ENCODE assay signal across 1 cellular context in the genomic region with DNA sequence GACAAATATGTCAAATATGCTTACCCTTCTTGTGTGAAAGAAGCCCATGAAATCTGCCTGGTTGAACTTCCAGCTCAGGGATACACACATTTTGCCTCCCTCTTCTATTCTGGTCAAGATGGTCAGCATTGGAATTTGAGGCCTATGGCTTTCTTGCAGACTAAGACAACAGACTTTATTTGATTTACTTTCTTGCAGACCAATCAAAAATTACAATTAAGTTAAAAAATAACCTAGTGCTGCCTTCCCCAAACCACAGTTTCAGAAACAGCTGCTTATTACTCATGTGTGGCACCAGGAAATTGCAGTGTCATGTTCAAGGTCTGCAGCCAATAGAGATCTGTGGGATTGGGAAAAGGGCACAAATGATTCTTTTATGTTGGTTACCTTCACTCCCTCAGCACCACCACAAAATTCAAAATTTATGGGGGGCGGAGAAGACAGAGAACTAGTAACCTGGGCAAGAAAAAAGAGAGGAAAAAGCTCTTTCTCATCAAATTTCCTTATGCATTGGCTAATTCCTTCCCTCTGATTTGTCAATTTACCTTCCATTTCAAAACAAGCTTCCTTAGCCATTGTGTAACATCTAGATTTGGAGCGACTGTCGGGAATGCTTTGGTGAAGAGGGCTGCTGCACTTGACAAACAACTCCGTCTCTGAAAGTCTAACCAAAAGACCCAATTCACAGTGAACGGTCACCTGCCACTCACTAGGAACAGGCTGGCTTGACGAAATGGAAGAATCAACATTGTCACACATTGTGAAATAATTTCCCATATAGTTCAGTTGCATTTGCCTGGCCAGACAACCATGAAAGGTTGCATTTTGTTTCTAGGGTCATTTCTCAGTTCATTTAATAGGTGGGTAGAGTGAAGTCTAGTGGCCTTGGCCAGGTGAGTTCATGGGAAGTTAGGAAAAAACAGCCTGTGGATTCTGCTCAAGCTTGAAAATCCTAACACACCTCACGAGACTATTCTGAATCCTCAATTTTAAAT.
TF ChIP-seq lines count a peak whose summit lies in the region.

No MANE protein-coding gene starts in this region.

TF ChIP-seq in HepG2, 621 proteins besides CTCF, POLR2A, EP300 and RAD21 (continued from another document):
- TF ChIP-seq ZNF788 (CRISPR knock-in tag; IDR thresholded peaks at IDR 0.05; ENCODE audit: borderline replicate concordance) (peak; percentile 82; the same call in 1 of the 2 replicates), FOSL2 (CRISPR knock-in tag; IDR thresholded peaks at IDR 0.05) (peak; percentile 91), MTF2 (CRISPR knock-in tag; IDR thresholded peaks at IDR 0.05; ENCODE audit: borderline replicate concordance) (0 out of 2 replicates have a peak, but pooled peaks have one; percentile 58), SRSF4 (IDR thresholded peaks at IDR 0.05; ENCODE audit: low read depth, low read length, poor library complexity, severe bottlenecking) (no peak), CREM (IDR thresholded peaks at IDR 0.05) (peak; percentile 95), CREM (CRISPR knock-in tag; IDR thresholded peaks at IDR 0.05) (no peak), STAG1 (CRISPR knock-in tag; IDR thresholded peaks at IDR 0.05) (peak; percentile 21), NFE2L2 (IDR thresholded peaks at IDR 0.05; ENCODE audit: low read length) (peak; percentile 97), KLF9 (CRISPR knock-in tag; IDR thresholded peaks at IDR 0.05; ENCODE audit: low read depth) (0 out of 2 replicates have a peak, but pooled peaks have one; percentile 51), PAX8 (CRISPR knock-in tag; IDR thresholded peaks at IDR 0.05; ENCODE audit: borderline replicate concordance) (no peak), MED1 (CRISPR knock-in tag; IDR thresholded peaks at IDR 0.05) (peak; percentile 95), SNAPC2 (CRISPR knock-in tag; IDR thresholded peaks at IDR 0.05) (peak; percentile 90; the same call in 1 of the 2 replicates), ZNF891 (CRISPR knock-in tag; IDR thresholded peaks at IDR 0.05) (no peak), GPN1 (CRISPR knock-in tag; IDR thresholded peaks at IDR 0.05; ENCODE audit: borderline replicate concordance) (no peak), ZNF747 (CRISPR knock-in tag; IDR thresholded peaks at IDR 0.05; ENCODE audit: borderline replicate concordance) (peak; percentile 73; the same call in 1 of the 2 replicates), GLI4 (CRISPR knock-in tag; IDR thresholded peaks at IDR 0.05; ENCODE audit: borderline replicate concordance) (no peak; the same call in 1 of the 2 replicates), FIP1L1 (IDR thresholded peaks at IDR 0.05; ENCODE audit: borderline replicate concordance, insufficient read depth, low read depth, low read length) (no peak), ZNF138 (CRISPR knock-in tag; IDR thresholded peaks at IDR 0.05; ENCODE audit: low read depth) (no peak), ZNF451 (CRISPR knock-in tag; IDR thresholded peaks at IDR 0.05) (0 out of 2 replicates have a peak, but pooled peaks have one; percentile 42)
- TF ChIP-seq, protein P1, sequence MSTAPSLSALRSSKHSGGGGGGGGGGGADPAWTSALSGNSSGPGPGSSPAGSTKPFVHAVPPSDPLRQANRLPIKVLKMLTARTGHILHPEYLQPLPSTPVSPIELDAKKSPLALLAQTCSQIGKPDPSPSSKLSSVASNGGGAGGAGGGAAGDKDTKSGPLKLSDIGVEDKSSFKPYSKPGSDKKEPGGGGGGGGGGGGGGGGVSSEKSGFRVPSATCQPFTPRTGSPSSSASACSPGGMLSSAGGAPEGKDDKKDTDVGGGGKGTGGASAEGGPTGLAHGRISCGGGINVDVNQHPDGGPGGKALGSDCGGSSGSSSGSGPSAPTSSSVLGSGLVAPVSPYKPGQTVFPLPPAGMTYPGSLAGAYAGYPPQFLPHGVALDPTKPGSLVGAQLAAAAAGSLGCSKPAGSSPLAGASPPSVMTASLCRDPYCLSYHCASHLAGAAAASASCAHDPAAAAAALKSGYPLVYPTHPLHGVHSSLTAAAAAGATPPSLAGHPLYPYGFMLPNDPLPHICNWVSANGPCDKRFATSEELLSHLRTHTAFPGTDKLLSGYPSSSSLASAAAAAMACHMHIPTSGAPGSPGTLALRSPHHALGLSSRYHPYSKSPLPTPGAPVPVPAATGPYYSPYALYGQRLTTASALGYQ (CRISPR knock-in tag; IDR thresholded peaks at IDR 0.05) = peak; percentile 91
- TF ChIP-seq, protein P2, sequence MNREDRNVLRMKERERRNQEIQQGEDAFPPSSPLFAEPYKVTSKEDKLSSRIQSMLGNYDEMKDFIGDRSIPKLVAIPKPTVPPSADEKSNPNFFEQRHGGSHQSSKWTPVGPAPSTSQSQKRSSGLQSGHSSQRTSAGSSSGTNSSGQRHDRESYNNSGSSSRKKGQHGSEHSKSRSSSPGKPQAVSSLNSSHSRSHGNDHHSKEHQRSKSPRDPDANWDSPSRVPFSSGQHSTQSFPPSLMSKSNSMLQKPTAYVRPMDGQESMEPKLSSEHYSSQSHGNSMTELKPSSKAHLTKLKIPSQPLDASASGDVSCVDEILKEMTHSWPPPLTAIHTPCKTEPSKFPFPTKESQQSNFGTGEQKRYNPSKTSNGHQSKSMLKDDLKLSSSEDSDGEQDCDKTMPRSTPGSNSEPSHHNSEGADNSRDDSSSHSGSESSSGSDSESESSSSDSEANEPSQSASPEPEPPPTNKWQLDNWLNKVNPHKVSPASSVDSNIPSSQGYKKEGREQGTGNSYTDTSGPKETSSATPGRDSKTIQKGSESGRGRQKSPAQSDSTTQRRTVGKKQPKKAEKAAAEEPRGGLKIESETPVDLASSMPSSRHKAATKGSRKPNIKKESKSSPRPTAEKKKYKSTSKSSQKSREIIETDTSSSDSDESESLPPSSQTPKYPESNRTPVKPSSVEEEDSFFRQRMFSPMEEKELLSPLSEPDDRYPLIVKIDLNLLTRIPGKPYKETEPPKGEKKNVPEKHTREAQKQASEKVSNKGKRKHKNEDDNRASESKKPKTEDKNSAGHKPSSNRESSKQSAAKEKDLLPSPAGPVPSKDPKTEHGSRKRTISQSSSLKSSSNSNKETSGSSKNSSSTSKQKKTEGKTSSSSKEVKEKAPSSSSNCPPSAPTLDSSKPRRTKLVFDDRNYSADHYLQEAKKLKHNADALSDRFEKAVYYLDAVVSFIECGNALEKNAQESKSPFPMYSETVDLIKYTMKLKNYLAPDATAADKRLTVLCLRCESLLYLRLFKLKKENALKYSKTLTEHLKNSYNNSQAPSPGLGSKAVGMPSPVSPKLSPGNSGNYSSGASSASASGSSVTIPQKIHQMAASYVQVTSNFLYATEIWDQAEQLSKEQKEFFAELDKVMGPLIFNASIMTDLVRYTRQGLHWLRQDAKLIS (CRISPR knock-in tag; IDR thresholded peaks at IDR 0.05) = peak; percentile 73; the same call in 1 of the 2 replicates
- TF ChIP-seq, protein P3, sequence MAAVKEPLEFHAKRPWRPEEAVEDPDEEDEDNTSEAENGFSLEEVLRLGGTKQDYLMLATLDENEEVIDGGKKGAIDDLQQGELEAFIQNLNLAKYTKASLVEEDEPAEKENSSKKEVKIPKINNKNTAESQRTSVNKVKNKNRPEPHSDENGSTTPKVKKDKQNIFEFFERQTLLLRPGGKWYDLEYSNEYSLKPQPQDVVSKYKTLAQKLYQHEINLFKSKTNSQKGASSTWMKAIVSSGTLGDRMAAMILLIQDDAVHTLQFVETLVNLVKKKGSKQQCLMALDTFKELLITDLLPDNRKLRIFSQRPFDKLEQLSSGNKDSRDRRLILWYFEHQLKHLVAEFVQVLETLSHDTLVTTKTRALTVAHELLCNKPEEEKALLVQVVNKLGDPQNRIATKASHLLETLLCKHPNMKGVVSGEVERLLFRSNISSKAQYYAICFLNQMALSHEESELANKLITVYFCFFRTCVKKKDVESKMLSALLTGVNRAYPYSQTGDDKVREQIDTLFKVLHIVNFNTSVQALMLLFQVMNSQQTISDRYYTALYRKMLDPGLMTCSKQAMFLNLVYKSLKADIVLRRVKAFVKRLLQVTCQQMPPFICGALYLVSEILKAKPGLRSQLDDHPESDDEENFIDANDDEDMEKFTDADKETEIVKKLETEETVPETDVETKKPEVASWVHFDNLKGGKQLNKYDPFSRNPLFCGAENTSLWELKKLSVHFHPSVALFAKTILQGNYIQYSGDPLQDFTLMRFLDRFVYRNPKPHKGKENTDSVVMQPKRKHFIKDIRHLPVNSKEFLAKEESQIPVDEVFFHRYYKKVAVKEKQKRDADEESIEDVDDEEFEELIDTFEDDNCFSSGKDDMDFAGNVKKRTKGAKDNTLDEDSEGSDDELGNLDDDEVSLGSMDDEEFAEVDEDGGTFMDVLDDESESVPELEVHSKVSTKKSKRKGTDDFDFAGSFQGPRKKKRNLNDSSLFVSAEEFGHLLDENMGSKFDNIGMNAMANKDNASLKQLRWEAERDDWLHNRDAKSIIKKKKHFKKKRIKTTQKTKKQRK (IDR thresholded peaks at IDR 0.05; ENCODE audit: low read length) = no peak
- TF ChIP-seq, protein P4, sequence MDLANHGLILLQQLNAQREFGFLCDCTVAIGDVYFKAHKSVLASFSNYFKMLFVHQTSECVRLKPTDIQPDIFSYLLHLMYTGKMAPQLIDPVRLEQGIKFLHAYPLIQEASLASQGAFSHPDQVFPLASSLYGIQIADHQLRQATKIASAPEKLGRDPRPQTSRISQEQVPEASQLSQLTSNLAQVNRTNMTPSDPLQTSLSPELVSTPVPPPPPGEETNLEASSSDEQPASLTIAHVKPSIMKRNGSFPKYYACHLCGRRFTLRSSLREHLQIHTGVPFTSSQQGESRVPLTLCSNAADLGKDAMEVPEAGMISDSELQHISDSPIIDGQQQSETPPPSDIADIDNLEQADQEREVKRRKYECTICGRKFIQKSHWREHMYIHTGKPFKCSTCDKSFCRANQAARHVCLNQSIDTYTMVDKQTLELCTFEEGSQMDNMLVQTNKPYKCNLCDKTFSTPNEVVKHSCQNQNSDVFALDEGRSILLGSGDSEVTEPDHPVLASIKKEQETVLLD (CRISPR knock-in tag; IDR thresholded peaks at IDR 0.05; ENCODE audit: low read depth) = no peak; the same call in 1 of the 2 replicates
- TF ChIP-seq, protein P5, sequence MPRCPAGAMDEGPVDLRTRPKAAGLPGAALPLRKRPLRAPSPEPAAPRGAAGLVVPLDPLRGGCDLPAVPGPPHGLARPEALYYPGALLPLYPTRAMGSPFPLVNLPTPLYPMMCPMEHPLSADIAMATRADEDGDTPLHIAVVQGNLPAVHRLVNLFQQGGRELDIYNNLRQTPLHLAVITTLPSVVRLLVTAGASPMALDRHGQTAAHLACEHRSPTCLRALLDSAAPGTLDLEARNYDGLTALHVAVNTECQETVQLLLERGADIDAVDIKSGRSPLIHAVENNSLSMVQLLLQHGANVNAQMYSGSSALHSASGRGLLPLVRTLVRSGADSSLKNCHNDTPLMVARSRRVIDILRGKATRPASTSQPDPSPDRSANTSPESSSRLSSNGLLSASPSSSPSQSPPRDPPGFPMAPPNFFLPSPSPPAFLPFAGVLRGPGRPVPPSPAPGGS (CRISPR knock-in tag; IDR thresholded peaks at IDR 0.05) = peak; percentile 68; the same call in 1 of the 2 replicates
- TF ChIP-seq, protein P6, sequence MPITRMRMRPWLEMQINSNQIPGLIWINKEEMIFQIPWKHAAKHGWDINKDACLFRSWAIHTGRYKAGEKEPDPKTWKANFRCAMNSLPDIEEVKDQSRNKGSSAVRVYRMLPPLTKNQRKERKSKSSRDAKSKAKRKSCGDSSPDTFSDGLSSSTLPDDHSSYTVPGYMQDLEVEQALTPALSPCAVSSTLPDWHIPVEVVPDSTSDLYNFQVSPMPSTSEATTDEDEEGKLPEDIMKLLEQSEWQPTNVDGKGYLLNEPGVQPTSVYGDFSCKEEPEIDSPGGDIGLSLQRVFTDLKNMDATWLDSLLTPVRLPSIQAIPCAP (CRISPR knock-in tag; IDR thresholded peaks at IDR 0.05; ENCODE audit: low read depth) = no peak
